In genomic region chr17:15683824-15684478, GRCh38 we compare ENCODE assay signal across 8 cellular contexts. TPM values are rescaled to one million over a fixed set of nuclear protein-coding genes. Genes with fewer than 3 reads are reported as not detected.
DNase-seq lines count a peak whose midpoint lies in the region; ATAC-seq and TF ChIP-seq lines count a peak whose summit lies in the region.
"Not testable (repeated sequence)": the region's sequence is repeated elsewhere in the genome, so short reads cannot be mapped to it uniquely, and the experiment has no call there.

Gene TRIM16, minus strand, starts transcription at chr17:15684311. Its CDS starts 32,702 bp downstream, at chr17:15651609.

- TF ChIP-seq CTCF in GM12865 (IDR thresholded peaks at IDR 0.05; ENCODE audit: insufficient read depth, low read depth, low read length, missing control alignments); NB4 (IDR thresholded peaks at IDR 0.05; ENCODE audit: low read depth, low read length); ovary (IDR thresholded peaks at IDR 0.05); suprapubic skin (IDR thresholded peaks at IDR 0.05): not testable (repeated sequence)

- H3K4me3 Mint-ChIP-seq in T-cell, result peak within 1 kb of the TSS; percentile 93 to 95 (median 93)

- TF ChIP-seq POLR2A in NB4 (IDR thresholded peaks at IDR 0.05; ENCODE audit: extremely low read depth, insufficient read length), result peak; percentile 55
- TF ChIP-seq POLR2A in ovary (IDR thresholded peaks at IDR 0.05), result peak; percentile 12
- not testable (repeated sequence) for TF ChIP-seq POLR2A in suprapubic skin (IDR thresholded peaks at IDR 0.05)

- H3K4me3 ChIP-seq in GM12865 (ENCODE audit: low read depth, low read length), result peak within 1 kb of the TSS; percentile 78
- H3K4me3 ChIP-seq in NB4 (ENCODE audit: low read depth, low read length), result peak within 1 kb of the TSS; percentile 75
- peak within 1 kb of the TSS; percentile 54 for H3K4me3 ChIP-seq in ovary
- peak within 1 kb of the TSS; percentile 48 for H3K4me3 ChIP-seq in suprapubic skin

- H3K27me3 ChIP-seq in ovary, suprapubic skin: not testable (repeated sequence)

- not testable (repeated sequence) for H3K27me3 Mint-ChIP-seq in T-cell

- H3K9me3 Mint-ChIP-seq in T-cell, result not testable (repeated sequence)

- H3K4me1 Mint-ChIP-seq in T-cell, result peaks cover 16 to 19% (median 16%) of the 10 kb centered on the region in 3 donors

- POLR2A ChIA-PET in T-cell (lab: Charles Lee), result not testable (repeated sequence)

- DNase-seq in GM12865 (ENCODE audit: low read depth) (peak; percentile 71), NB4 (ENCODE audit: low read depth) (peak; percentile 73), T-cell (peak; percentile 59 to 87 (median 78)), Right ventricle myocardium superior (peak; percentile 92), ovary (peak; percentile 71 to 88 (median 80)), suprapubic skin (ENCODE audit: low spot score in 2 of 2) (peak; percentile 87 to 90)
- DNase-seq in activated naive CD8-positive, alpha-beta T cell treated with anti-CD3 and anti-CD28 coated beads, Interleukin-2, amount 50 U/mL, for 16 hours (ENCODE audit: low read depth, low spot score), result peak; percentile 47

- not testable (repeated sequence) for H3K36me3 Mint-ChIP-seq in T-cell

- H3K36me3 ChIP-seq in ovary, suprapubic skin: not testable (repeated sequence)

- 1% methylated on average over 30 to 35 of the region's 35 CpGs for WGBS in ovary, 3 donors
- 1% methylated on average over 24 of the region's 35 CpGs for WGBS in suprapubic skin

- not testable (repeated sequence) for H3K27ac ChIP-seq in ovary, suprapubic skin

- not testable (repeated sequence) for H3K9me3 ChIP-seq in ovary, suprapubic skin

- H3K27ac Mint-ChIP-seq in T-cell, result peak within 1 kb of the TSS; percentile 88 to 90

- not testable (repeated sequence) for TF ChIP-seq EP300 in ovary (IDR thresholded peaks at IDR 0.05); suprapubic skin (IDR thresholded peaks at IDR 0.05)

- ATAC-seq in HG02610 (IDR thresholded peaks at IDR 0.05; ENCODE audit: unreplicated experiment), result peak; percentile 85
- ATAC-seq in T-cell (replicated peaks in 1 of 4), result peak; percentile 88 to 97 (median 94)
- ATAC-seq in Right ventricle myocardium superior (ENCODE audit: poor library complexity), result peak; percentile 98

- not testable (repeated sequence) for H3K4me1 ChIP-seq in ovary (ENCODE audit: insufficient read depth); suprapubic skin

- CTCF ChIA-PET in T-cell (lab: Charles Lee), result not testable (repeated sequence)

- intact Hi-C loops in Right ventricle myocardium superior (cut with DNase I); ovary (cut with DNase I): not testable (repeated sequence)

RNA-seq across cellular contexts. Expression of gene TRIM16, which starts in this region (rescaled TPM):
- total RNA-seq in T-cell (10 to 100 TPM in 2 of 5 donors, 1 to 10 TPM in 3; 6.4 to 13.8 (median 8.9) TPM), Right ventricle myocardium superior (35.1 TPM), ovary (10 to 100 TPM in 5 of 7 donors, 1 to 10 TPM in 2; 3.8 to 14.0 (median 11.2) TPM), suprapubic skin (10 to 100 TPM; 52.8 to 92.1 (median 63.8) TPM)
- 10 to 100 TPM in 1 of 2 donors, 1 to 10 TPM in 1; 7.4 to 17.2 TPM for polyA plus RNA-seq in ovary
